In the genomic region with DNA sequence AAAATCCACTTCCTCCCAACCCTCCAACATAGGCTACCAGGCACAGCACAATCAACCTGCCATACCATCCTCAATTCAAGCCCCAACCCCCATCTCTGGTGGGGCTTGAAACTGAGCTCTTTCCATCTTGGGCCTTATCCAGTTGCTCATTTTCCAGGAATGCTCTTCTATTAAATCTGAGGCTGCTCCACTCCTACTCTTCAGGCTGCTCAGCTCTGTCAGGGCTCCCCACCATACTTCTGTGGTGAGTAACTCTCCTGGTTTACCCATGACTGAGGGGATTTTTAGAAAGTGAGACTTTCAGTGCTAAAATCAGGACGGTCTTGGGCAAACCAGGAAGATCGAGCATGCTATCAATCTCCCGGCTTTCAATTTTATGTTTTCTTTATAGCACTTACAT, we compare ENCODE assay signal across 15 cellular contexts.
A peak's percentile ranks its signal among the peaks of the same experiment; 100 is the strongest.
DNase-seq lines count a peak whose midpoint lies in the region; ATAC-seq and TF ChIP-seq lines count a peak whose summit lies in the region.
"Had no signal": no experiment of that assay in that cellular context is flagged by ENCODE, and none has a peak within 500 bp of the region (broad histone marks: within the 10 kb centered on the region; RNA-seq: fewer than 3 reads in every experiment).

No MANE protein-coding gene starts in this region.

- no peaks in the 10 kb centered on the region for H3K79me2 ChIP-seq in MM.1S (ENCODE audit: low read length)

- H3K27me3 Mint-ChIP-seq in mesothelial cell of epicardium (ENCODE audit: low read depth), result no peaks in the 10 kb centered on the region
- H3K27me3 Mint-ChIP-seq: activated CD8-positive, alpha-beta T cell treated with anti-CD3 and anti-CD28 coated beads for 36 hours had no signal

- peaks cover 27% of the 10 kb centered on the region for H3K4me1 ChIP-seq in MM.1S (ENCODE audit: low read length)
- H3K4me1 ChIP-seq: esophagus muscularis mucosa had no signal

- ATAC-seq in omental fat pad (ENCODE audit: low FRiP score) (peak; percentile 77), GM19324 (IDR thresholded peaks at IDR 0.05; ENCODE audit: low FRiP score, unreplicated experiment) (no peak)
- ATAC-seq: activated CD8-positive, alpha-beta T cell treated with anti-CD3 and anti-CD28 coated beads for 36 hours; natural killer cell had no signal

- peak overlapping the region; percentile 7; the same call in 1 of the 2 replicates for H3K4me2 ChIP-seq in MM.1S (ENCODE audit: low read depth, low read length)

- H3K4me3 ChIP-seq in MM.1S (ENCODE audit: low read length) (no peak overlapping the region), epithelial cell of esophagus (ENCODE audit: low read length) (no peak overlapping the region)
- H3K4me3 ChIP-seq: esophagus muscularis mucosa, thoracic aorta had no signal

- no peaks in the 10 kb centered on the region for H3K36me3 Mint-ChIP-seq in mesothelial cell of epicardium
- H3K36me3 Mint-ChIP-seq: natural killer cell had no signal

- peaks cover 5% of the 10 kb centered on the region for H3K4me1 Mint-ChIP-seq in mesothelial cell of epicardium
- H3K4me1 Mint-ChIP-seq: natural killer cell had no signal

- H2AFZ ChIP-seq in MM.1S (ENCODE audit: low read length), result no peak overlapping the region

- no peaks in the 10 kb centered on the region for H3K36me3 ChIP-seq in MM.1S (replicated peaks; ENCODE audit: insufficient read depth, low read length)
- H3K36me3 ChIP-seq: esophagus muscularis mucosa, thoracic aorta had no signal

- no peak overlapping the region for H3K4me3 Mint-ChIP-seq in mesothelial cell of epicardium
- H3K4me3 Mint-ChIP-seq: activated CD8-positive, alpha-beta T cell treated with anti-CD3 and anti-CD28 coated beads for 36 hours; natural killer cell had no signal

- H3K27ac ChIP-seq in MM.1S (ENCODE audit: low read length), result no peak overlapping the region
- H3K27ac ChIP-seq: esophagus muscularis mucosa, thoracic aorta had no signal

- no peaks in the 10 kb centered on the region for H3K9me3 Mint-ChIP-seq in mesothelial cell of epicardium
- H3K9me3 Mint-ChIP-seq: activated CD8-positive, alpha-beta T cell treated with anti-CD3 and anti-CD28 coated beads for 36 hours had no signal

- no peak overlapping the region for H3K9ac ChIP-seq in MM.1S (ENCODE audit: low read length)

- H3K9me2 ChIP-seq in MM.1S (replicated peaks; ENCODE audit: insufficient read depth, low read length), result no peaks in the 10 kb centered on the region

- no peaks in the 10 kb centered on the region for H3K9me3 ChIP-seq in MM.1S (replicated peaks; ENCODE audit: insufficient read depth, low read length)
- H3K9me3 ChIP-seq: esophagus muscularis mucosa, thoracic aorta had no signal

- H3F3A ChIP-seq in MM.1S (ENCODE audit: insufficient read depth, low read length), result peaks cover 8% of the 10 kb centered on the region; the same call in 1 of the 2 replicates

- TF ChIP-seq CTCF in MM.1S (IDR thresholded peaks at IDR 0.05; ENCODE audit: low read length) (no peak), epithelial cell of esophagus (IDR thresholded peaks at IDR 0.05; ENCODE audit: insufficient read depth, low read depth, low read length, missing control alignments) (no peak), omental fat pad (IDR thresholded peaks at IDR 0.05) (no peak), mesothelial cell of epicardium (IDR thresholded peaks at IDR 0.05; ENCODE audit: unreplicated experiment) (no peak)

- H3K27me3 ChIP-seq in MM.1S (replicated peaks; ENCODE audit: insufficient read depth, low read length), result no peaks in the 10 kb centered on the region
- H3K27me3 ChIP-seq: esophagus muscularis mucosa had no signal

- H3K27ac Mint-ChIP-seq in mesothelial cell of epicardium, result no peak overlapping the region
- H3K27ac Mint-ChIP-seq: activated CD8-positive, alpha-beta T cell treated with anti-CD3 and anti-CD28 coated beads for 36 hours; natural killer cell had no signal

- DNase-seq in EL (peak; percentile 87), MM.1S (no peak), epithelial cell of esophagus (ENCODE audit: low read depth) (peak; percentile 26), omental fat pad (ENCODE audit: low spot score) (no peak), NCI-H510A treated with DMSO at 0.1 percent for 48 hours (lab: John Stamatoyannopoulos, UW) (no peak), mesothelial cell of epicardium (ENCODE audit: low spot score in 2 of 2, unreplicated experiment in 2 of 2) (no peak), CD1c-positive myeloid dendritic cell (ENCODE audit: extremely low spot score) (no peak)
- DNase-seq: activated CD8-positive, alpha-beta T cell treated with anti-CD3 and anti-CD28 coated beads for 36 hours; activated gamma-delta T cell treated with Interleukin-2 at 50 U/mL for 16 hours; natural killer cell; NCI-H526; Right ventricle myocardium superior had no signal

- H4K20me1 ChIP-seq in MM.1S (ENCODE audit: insufficient read depth, low read length), result no peaks in the 10 kb centered on the region

Comparison
In these comparisons a context has a peak if more than half of its experiments do, and no peak if none do; other contexts are left out.
1. DNase-seq: peak in EL (single experiment) and epithelial cell of esophagus (single experiment); none in MM.1S (single experiment), omental fat pad (single experiment), NCI-H510A treated with DMSO at 0.1 percent for 48 hours (single experiment), mesothelial cell of epicardium (0 of 2) and CD1c-positive myeloid dendritic cell (single experiment).